In the genomic region with DNA sequence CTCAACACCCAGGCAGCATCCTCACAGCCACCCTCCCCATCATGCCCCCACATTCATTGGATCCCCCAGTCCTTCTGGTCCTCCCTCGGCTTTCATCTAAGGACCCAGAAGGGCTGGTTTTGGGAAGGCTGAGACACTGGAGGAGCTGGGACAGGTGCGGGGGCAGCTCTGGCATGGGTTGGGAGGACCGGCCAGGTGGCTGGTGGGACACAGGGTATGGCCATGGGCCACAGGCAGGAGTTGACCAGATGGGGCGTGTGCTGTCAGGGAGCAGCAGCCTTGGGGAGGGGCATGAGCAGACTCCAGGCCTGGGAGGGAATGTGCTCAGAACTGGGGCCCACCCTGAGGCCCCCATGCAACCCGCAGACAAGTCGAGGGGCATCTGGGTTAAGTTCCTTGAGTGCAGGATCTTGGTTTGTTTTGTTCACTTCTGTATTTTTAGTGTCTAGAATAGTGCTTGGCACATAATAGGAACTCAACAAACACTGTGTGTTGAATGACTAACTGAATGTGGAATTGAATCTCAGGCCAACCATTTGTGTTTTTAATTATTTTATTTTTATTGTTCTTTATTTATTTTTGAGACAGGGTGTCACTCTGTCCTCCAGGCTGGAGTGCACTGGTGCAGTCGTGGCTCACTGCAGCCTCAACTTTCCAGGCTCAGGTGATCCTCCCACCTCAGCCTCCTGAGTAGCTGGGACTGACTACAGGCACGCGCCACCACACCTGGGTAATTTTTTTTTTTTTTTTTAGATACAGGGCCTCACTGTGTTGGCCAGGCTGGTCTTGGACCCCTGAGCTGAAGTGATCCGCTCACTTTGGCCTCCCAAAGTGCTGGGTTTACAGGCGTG, we compare ENCODE assay signal across 1 cellular context.
TF ChIP-seq lines count a peak whose summit lies in the region.

No MANE protein-coding gene starts in this region.

TF ChIP-seq in HepG2, 621 proteins besides CTCF, POLR2A, EP300 and RAD21:
- TF ChIP-seq ADNP (CRISPR knock-in tag; IDR thresholded peaks at IDR 0.05), result no peak
- TF ChIP-seq ZBTB3 (CRISPR knock-in tag; IDR thresholded peaks at IDR 0.05; ENCODE audit: borderline replicate concordance, low read depth), result no peak
- TF ChIP-seq BRCA1 (CRISPR knock-in tag; IDR thresholded peaks at IDR 0.05), result no peak
- TF ChIP-seq, protein P1, sequence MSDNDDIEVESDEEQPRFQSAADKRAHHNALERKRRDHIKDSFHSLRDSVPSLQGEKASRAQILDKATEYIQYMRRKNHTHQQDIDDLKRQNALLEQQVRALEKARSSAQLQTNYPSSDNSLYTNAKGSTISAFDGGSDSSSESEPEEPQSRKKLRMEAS (IDR thresholded peaks at IDR 0.05), result no peak
- TF ChIP-seq ZNF3 (CRISPR knock-in tag; IDR thresholded peaks at IDR 0.05), result peak; percentile 89
- TF ChIP-seq ZNF674 (CRISPR knock-in tag; IDR thresholded peaks at IDR 0.05; ENCODE audit: low read depth), result no peak
- TF ChIP-seq, protein P2, sequence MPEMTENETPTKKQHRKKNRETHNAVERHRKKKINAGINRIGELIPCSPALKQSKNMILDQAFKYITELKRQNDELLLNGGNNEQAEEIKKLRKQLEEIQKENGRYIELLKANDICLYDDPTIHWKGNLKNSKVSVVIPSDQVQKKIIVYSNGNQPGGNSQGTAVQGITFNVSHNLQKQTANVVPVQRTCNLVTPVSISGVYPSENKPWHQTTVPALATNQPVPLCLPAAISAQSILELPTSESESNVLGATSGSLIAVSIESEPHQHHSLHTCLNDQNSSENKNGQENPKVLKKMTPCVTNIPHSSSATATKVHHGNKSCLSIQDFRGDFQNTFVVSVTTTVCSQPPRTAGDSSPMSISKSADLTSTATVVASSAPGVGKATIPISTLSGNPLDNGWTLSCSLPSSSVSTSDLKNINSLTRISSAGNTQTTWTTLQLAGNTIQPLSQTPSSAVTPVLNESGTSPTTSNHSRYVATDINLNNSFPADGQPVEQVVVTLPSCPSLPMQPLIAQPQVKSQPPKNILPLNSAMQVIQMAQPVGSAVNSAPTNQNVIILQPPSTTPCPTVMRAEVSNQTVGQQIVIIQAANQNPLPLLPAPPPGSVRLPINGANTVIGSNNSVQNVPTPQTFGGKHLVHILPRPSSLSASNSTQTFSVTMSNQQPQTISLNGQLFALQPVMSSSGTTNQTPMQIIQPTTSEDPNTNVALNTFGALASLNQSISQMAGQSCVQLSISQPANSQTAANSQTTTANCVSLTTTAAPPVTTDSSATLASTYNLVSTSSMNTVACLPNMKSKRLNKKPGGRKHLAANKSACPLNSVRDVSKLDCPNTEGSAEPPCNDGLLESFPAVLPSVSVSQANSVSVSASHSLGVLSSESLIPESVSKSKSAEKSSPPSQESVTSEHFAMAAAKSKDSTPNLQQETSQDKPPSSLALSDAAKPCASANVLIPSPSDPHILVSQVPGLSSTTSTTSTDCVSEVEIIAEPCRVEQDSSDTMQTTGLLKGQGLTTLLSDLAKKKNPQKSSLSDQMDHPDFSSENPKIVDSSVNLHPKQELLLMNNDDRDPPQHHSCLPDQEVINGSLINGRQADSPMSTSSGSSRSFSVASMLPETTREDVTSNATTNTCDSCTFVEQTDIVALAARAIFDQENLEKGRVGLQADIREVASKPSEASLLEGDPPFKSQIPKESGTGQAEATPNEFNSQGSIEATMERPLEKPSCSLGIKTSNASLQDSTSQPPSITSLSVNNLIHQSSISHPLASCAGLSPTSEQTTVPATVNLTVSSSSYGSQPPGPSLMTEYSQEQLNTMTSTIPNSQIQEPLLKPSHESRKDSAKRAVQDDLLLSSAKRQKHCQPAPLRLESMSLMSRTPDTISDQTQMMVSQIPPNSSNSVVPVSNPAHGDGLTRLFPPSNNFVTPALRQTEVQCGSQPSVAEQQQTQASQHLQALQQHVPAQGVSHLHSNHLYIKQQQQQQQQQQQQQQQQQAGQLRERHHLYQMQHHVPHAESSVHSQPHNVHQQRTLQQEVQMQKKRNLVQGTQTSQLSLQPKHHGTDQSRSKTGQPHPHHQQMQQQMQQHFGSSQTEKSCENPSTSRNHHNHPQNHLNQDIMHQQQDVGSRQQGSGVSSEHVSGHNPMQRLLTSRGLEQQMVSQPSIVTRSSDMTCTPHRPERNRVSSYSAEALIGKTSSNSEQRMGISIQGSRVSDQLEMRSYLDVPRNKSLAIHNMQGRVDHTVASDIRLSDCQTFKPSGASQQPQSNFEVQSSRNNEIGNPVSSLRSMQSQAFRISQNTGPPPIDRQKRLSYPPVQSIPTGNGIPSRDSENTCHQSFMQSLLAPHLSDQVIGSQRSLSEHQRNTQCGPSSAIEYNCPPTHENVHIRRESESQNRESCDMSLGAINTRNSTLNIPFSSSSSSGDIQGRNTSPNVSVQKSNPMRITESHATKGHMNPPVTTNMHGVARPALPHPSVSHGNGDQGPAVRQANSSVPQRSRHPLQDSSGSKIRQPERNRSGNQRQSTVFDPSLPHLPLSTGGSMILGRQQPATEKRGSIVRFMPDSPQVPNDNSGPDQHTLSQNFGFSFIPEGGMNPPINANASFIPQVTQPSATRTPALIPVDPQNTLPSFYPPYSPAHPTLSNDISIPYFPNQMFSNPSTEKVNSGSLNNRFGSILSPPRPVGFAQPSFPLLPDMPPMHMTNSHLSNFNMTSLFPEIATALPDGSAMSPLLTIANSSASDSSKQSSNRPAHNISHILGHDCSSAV (CRISPR knock-in tag; IDR thresholded peaks at IDR 0.05; ENCODE audit: borderline replicate concordance), result no peak
TF ChIP-seq in HepG2: peak in this region for 1.
